17 cellular contexts compared by ENCODE assay signal in the genomic region with DNA sequence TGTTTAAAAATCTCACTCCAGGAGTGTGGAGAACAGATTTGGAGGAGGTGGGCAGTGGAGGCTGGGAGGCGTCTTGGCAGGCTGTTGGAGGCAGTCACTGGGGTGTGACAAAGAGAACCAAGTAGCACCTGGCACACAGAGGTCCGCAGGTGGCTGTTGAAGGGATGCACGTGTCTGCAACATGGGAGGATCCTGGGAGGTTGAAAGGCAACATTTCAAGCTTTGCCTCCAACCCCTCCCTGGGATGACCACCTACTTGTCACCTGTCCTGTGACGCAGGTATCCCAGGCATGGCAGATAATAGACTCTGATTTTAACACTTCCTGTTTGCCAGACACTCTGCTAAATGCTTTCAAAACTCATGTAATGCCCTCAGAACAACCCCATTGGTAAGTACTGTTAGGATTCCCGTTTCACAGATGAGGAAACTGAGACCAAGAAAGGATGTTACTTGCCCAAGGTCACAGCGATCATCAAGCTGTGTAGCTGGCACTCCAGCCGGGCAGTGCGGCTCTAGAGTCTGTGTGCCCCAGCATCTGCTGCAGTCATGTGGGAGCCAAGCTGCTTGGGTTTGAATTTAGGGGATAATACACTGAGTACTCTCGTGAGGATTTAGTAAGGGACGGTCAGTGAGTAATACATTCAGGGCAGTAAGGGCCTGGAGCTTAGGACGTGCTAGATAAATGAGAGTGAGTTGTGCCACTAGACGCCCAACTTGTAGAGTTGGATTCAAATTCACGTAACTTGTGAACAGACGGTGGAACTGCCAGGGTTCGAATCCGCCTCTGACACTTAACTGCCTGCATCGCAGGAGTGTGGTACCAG.
DNase-seq lines count a peak whose midpoint lies in the region; TF ChIP-seq lines count a peak whose summit lies in the region.
"Had no signal": no experiment of that assay in that cellular context is flagged by ENCODE, and none has a peak within 500 bp of the region (broad histone marks: within the 10 kb centered on the region; RNA-seq: fewer than 3 reads in every experiment).

No MANE protein-coding gene starts in this region.

- H3K4me1 ChIP-seq in osteoblast (ENCODE audit: insufficient read depth, low read length) (peaks cover 6% of the 10 kb centered on the region), mesendoderm (ENCODE audit: control insufficient read depth, low read depth, low read length) (no peaks in the 10 kb centered on the region)
- H3K4me1 ChIP-seq: BE2C had no signal

- no peak overlapping the region for H3K23ac ChIP-seq in mesendoderm (ENCODE audit: low read length)

- H3K4ac ChIP-seq in mesendoderm (ENCODE audit: low read depth, low read length), result no peak overlapping the region

- no peak overlapping the region for H2BK5ac ChIP-seq in mesendoderm (ENCODE audit: low read length)

- no peak overlapping the region for H2AK5ac ChIP-seq in mesendoderm (ENCODE audit: low read length)

- H4K20me1 ChIP-seq in osteoblast (ENCODE audit: insufficient read depth, low read length), result no peaks in the 10 kb centered on the region

- H3K4me2 ChIP-seq in osteoblast (ENCODE audit: insufficient read depth, low read length) (no peak overlapping the region), mesendoderm (ENCODE audit: low read length) (no peak overlapping the region)

- H2BK15ac ChIP-seq in mesendoderm (replicated peaks; ENCODE audit: low read depth), result no peak overlapping the region

- H3K18ac ChIP-seq in mesendoderm (ENCODE audit: low read length), result no peak overlapping the region

- H4K5ac ChIP-seq in mesendoderm (ENCODE audit: low read length), result no peak overlapping the region

- no peaks in the 10 kb centered on the region for H3K9me3 ChIP-seq in osteoblast (ENCODE audit: low read depth, low read length)
- H3K9me3 ChIP-seq: BE2C, tibial artery had no signal

- H2AFZ ChIP-seq in osteoblast (ENCODE audit: low read length), result no peak overlapping the region
- H2AFZ ChIP-seq: parathyroid adenoma had no signal

- H3K4me3 ChIP-seq in osteoblast (ENCODE audit: insufficient read depth, low read length), result no peak overlapping the region
- no peak overlapping the region for H3K4me3 ChIP-seq in mesendoderm (ENCODE audit: low read length)
- H3K4me3 ChIP-seq: skin epidermis, tibial artery had no signal

- H3K56ac ChIP-seq in mesendoderm (ENCODE audit: low read length), result no peak overlapping the region

- peak; percentile 5 for DNase-seq in NAMALWA (ENCODE audit: low spot score)
- peak; percentile 79 for DNase-seq in NCI-H2196 (lab: John Stamatoyannopoulos, UW; ENCODE audit: unreplicated experiment)
- DNase-seq in SHP77 treated with DMSO at 0.1 percent for 48 hours (lab: John Stamatoyannopoulos, UW), result peak; percentile 23
- peak; percentile 58 for DNase-seq in osteoblast (ENCODE audit: insufficient read length, low spot score, missing footprints)
- DNase-seq in amniotic stem cell (lab: John Stamatoyannopoulos, UW), result no peak
- no peak for DNase-seq in activated naive CD4-positive, alpha-beta T cell (lab: John Stamatoyannopoulos, UW)
- no peak for DNase-seq in mesendoderm
- DNase-seq: activated CD4-positive, alpha-beta memory T cell treated with anti-CD3 and anti-CD28 coated beads, Interleukin-2, amount 10 ng/mL, durations not matched to agents 7 days and 5 days; BE2C; central memory CD4-positive, alpha-beta T cell; effector memory CD8-positive, alpha-beta T cell; HCEC 1CT; left ventricle myocardium superior; T-cell; tibial artery had no signal

- no peak overlapping the region for H2BK120ac ChIP-seq in mesendoderm (ENCODE audit: low read depth, low read length)

- H3K36me3 ChIP-seq in osteoblast (ENCODE audit: insufficient read depth, low read length) (no peaks in the 10 kb centered on the region), mesendoderm (ENCODE audit: control insufficient read depth, insufficient read depth, low read length) (no peaks in the 10 kb centered on the region)
- H3K36me3 ChIP-seq: BE2C, tibial artery had no signal

- H3K27me3 ChIP-seq in osteoblast (ENCODE audit: insufficient read depth, low read length), result no peaks in the 10 kb centered on the region
- H3K27me3 ChIP-seq in mesendoderm (ENCODE audit: insufficient read depth, low read length, poor library complexity), result no peaks in the 10 kb centered on the region
- H3K27me3 ChIP-seq: BE2C had no signal

- no peaks in the 10 kb centered on the region for H3K79me1 ChIP-seq in mesendoderm (ENCODE audit: low read length)

- WGBS in mesendoderm (ENCODE audit: extremely low coverage, insufficient coverage, low lambda C conversion rate), result no CpG with 5 or more reads among the region's 17 CpGs

- TF ChIP-seq CTCF in osteoblast (IDR thresholded peaks at IDR 0.05; ENCODE audit: extremely low read depth, low read depth, low read length), result no peak

- H4K8ac ChIP-seq in mesendoderm (ENCODE audit: low read depth, low read length), result no peak overlapping the region

- no peak overlapping the region for H3K27ac ChIP-seq in osteoblast (ENCODE audit: low read depth, low read length)
- H3K27ac ChIP-seq in mesendoderm (ENCODE audit: low read depth, low read length), result no peak overlapping the region
- H3K27ac ChIP-seq: parathyroid adenoma, tibial artery had no signal

- no peaks in the 10 kb centered on the region for H3K79me2 ChIP-seq in osteoblast (ENCODE audit: insufficient read depth, low read length)
- no peaks in the 10 kb centered on the region for H3K79me2 ChIP-seq in mesendoderm (ENCODE audit: control insufficient read depth, insufficient read depth, low read length)

- H3K9ac ChIP-seq in mesendoderm (ENCODE audit: low read length), result no peak overlapping the region
- H3K9ac ChIP-seq: parathyroid adenoma had no signal

Comparison
In these comparisons a context has a peak if more than half of its experiments do, and no peak if none do; other contexts are left out.
1. DNase-seq: peak in NAMALWA (single experiment), NCI-H2196 (single experiment), SHP77 treated with DMSO at 0.1 percent for 48 hours (single experiment) and osteoblast (single experiment); none in amniotic stem cell (single experiment), activated naive CD4-positive, alpha-beta T cell (0 of 4) and mesendoderm (single experiment).